Comparison of ENCODE assay signal across 25 cellular contexts in the genomic region with DNA sequence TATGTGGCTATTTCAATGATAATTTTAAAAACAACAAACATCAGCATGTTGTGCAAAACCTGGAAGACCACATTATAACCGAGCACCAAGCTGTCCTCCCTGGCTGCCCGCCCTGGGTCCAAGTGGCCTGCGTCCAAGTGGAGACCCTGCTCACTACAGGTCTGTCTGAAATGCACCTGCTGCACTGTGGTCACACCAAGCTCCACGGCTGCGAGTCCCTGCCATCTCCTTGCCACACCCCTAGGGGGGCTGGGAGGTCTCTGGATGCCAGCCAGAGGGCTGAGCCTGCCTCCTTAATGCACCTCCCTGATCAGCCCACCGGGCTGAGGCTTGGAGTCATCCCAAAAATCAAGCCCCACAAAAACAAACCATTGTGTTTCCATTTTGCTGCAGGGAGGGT.
"Had no signal": no experiment of that assay in that cellular context is flagged by ENCODE, and none has a peak within 500 bp of the region (broad histone marks: within the 10 kb centered on the region; RNA-seq: fewer than 3 reads in every experiment).

No MANE protein-coding gene starts in this region.

- H3K4me1 ChIP-seq: colonic mucosa, psoas muscle, stomach had no signal

- ATAC-seq: activated T-cell treated with anti-CD3 and anti-CD28 coated beads, Interleukin-2, amount 50 U/mL, for 4 hours; mucosa of descending colon; psoas muscle had no signal

- H3K4me3 Mint-ChIP-seq: activated CD4-positive, alpha-beta T cell treated with anti-CD3 and anti-CD28 coated beads, Interleukin-2, amount 10 ng/mL, durations not matched to agents 24 days and 14 days; activated T-cell treated with anti-CD3 and anti-CD28 coated beads, Interleukin-2, amount 50 U/mL, for 4 hours; naive B cell; neural crest cell; type B pancreatic cell had no signal

- H3K36me3 ChIP-seq: brain microvascular endothelial cell, colonic mucosa, ovary, stomach had no signal

- H3K27me3 Mint-ChIP-seq: naive B cell had no signal

- H3K27ac ChIP-seq: brain microvascular endothelial cell, colonic mucosa, ovary, psoas muscle, stomach had no signal

- H3K4me3 ChIP-seq: colonic mucosa, mucosa of descending colon, ovary, psoas muscle, stomach had no signal

- H3K4me1 Mint-ChIP-seq: activated CD4-positive, alpha-beta T cell treated with anti-CD3 and anti-CD28 coated beads, Interleukin-2, amount 10 ng/mL, durations not matched to agents 24 days and 14 days; naive B cell; neural crest cell had no signal

- DNase-seq: activated CD4-positive, alpha-beta T cell treated with anti-CD3 and anti-CD28 coated beads, Interleukin-2, amount 10 ng/mL, durations not matched to agents 24 days and 14 days; activated CD8-positive, alpha-beta memory T cell treated with anti-CD3 and anti-CD28 coated beads, Interleukin-2, amount 50 U/mL, for 4 hours; activated naive CD4-positive, alpha-beta T cell treated with anti-CD3 and anti-CD28 coated beads, Interleukin-2, amount 50 U/mL, for 16 hours; activated T-cell treated with anti-CD3 and anti-CD28 coated beads, Interleukin-2, amount 50 U/mL, for 4 hours; aorta; brain microvascular endothelial cell; central memory CD4-positive, alpha-beta T cell; colonic mucosa; erythroblast; foreskin melanocyte; glutamatergic neuron; hippocampal formation; islet precursor cell; mucosa of descending colon; naive B cell; ovary; psoas muscle; right cardiac atrium; small intestine; stimulated activated CD4-positive, alpha-beta T cell treated with anti-CD3 and anti-CD28 coated beads, Interleukin-15, amount 100 ng/mL, for 24 hours; stimulated activated CD4-positive, alpha-beta T cell treated with anti-CD3 and anti-CD28 coated beads, Interleukin-2, amount 100 ng/mL, for 48 hours; stomach; T1000 had no signal

- H3K27me3 ChIP-seq: colonic mucosa, ovary, stomach had no signal

- H3K9me3 Mint-ChIP-seq: activated CD4-positive, alpha-beta T cell treated with anti-CD3 and anti-CD28 coated beads, Interleukin-2, amount 10 ng/mL, durations not matched to agents 24 days and 14 days; activated T-cell treated with anti-CD3 and anti-CD28 coated beads, Interleukin-2, amount 50 U/mL, for 4 hours; neural crest cell; type B pancreatic cell had no signal

- H3K9me3 ChIP-seq: colonic mucosa, mucosa of descending colon, ovary, psoas muscle, stomach had no signal

- H3K36me3 Mint-ChIP-seq: naive B cell, type B pancreatic cell had no signal

- H3K27ac Mint-ChIP-seq: activated CD4-positive, alpha-beta T cell treated with anti-CD3 and anti-CD28 coated beads, Interleukin-2, amount 10 ng/mL, durations not matched to agents 24 days and 14 days; naive B cell; type B pancreatic cell had no signal
